Comparison of ENCODE assay signal across 1 cellular context in the genomic region with DNA sequence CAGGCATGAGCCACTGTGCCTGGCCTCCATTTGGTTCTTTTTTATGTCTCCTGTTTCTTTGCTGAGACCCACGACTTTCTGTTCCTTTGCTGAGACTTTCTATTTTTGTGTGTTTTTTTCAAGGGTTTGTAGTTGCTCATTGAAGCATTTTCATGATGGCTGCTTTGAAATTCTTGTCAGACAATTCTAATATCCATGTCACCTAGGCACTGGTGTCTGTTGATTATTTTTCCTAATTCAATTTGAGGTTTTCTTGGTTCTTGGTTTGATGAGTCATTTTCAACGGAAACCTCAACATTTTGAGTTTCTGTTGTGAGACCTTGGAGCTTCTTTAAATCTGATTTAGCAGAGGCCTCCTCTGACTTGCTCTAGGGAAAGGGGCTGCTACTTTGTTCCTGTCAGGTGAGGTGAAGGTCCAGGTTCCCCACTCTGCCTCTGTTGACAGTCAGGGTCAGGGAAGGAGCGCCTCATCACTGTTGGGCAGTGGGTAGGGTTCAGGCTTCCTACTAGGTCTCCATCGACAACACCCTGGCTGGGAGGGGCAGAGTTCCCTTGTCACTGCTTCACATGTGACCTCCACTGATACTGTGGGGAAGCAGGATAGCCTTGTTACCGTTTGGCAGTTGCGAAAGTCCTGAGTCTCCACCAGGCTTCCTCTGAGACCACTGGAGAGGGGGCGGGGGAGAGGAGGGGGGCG.
TF ChIP-seq lines count a peak whose summit lies in the region.

No MANE protein-coding gene starts in this region.

TF ChIP-seq in GM12878, 131 proteins besides CTCF, POLR2A, EP300 and RAD21 (continued from another document and continues in another):
- TF ChIP-seq, protein P1, sequence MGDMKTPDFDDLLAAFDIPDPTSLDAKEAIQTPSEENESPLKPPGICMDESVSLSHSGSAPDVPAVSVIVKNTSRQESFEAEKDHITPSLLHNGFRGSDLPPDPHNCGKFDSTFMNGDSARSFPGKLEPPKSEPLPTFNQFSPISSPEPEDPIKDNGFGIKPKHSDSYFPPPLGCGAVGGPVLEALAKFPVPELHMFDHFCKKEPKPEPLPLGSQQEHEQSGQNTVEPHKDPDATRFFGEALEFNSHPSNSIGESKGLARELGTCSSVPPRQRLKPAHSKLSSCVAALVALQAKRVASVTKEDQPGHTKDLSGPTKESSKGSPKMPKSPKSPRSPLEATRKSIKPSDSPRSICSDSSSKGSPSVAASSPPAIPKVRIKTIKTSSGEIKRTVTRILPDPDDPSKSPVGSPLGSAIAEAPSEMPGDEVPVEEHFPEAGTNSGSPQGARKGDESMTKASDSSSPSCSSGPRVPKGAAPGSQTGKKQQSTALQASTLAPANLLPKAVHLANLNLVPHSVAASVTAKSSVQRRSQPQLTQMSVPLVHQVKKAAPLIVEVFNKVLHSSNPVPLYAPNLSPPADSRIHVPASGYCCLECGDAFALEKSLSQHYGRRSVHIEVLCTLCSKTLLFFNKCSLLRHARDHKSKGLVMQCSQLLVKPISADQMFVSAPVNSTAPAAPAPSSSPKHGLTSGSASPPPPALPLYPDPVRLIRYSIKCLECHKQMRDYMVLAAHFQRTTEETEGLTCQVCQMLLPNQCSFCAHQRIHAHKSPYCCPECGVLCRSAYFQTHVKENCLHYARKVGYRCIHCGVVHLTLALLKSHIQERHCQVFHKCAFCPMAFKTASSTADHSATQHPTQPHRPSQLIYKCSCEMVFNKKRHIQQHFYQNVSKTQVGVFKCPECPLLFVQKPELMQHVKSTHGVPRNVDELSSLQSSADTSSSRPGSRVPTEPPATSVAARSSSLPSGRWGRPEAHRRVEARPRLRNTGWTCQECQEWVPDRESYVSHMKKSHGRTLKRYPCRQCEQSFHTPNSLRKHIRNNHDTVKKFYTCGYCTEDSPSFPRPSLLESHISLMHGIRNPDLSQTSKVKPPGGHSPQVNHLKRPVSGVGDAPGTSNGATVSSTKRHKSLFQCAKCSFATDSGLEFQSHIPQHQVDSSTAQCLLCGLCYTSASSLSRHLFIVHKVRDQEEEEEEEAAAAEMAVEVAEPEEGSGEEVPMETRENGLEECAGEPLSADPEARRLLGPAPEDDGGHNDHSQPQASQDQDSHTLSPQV (IDR thresholded peaks at IDR 0.05), result no peak
- no peak for TF ChIP-seq CEBPB (IDR thresholded peaks at IDR 0.05; ENCODE audit: borderline replicate concordance in 1 of 2, low read depth in 2 of 2, low read length in 2 of 2)
- no peak for TF ChIP-seq SMC3 (IDR thresholded peaks at IDR 0.05; ENCODE audit: borderline replicate concordance, low read length)
- peak; percentile 73 for TF ChIP-seq JUNB (IDR thresholded peaks at IDR 0.05)
- TF ChIP-seq, protein P2, sequence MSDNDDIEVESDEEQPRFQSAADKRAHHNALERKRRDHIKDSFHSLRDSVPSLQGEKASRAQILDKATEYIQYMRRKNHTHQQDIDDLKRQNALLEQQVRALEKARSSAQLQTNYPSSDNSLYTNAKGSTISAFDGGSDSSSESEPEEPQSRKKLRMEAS (IDR thresholded peaks at IDR 0.05; ENCODE audit: low read depth, low read length), result no peak
- no peak for TF ChIP-seq GATAD2B (conservative IDR thresholded peaks at IDR 0.05; ENCODE audit: low read depth)
- peak; percentile 51 for TF ChIP-seq ATF7 (IDR thresholded peaks at IDR 0.05; ENCODE audit: low read depth)
- TF ChIP-seq FOXK2 (IDR thresholded peaks at IDR 0.05), result no peak
- TF ChIP-seq, protein P3, sequence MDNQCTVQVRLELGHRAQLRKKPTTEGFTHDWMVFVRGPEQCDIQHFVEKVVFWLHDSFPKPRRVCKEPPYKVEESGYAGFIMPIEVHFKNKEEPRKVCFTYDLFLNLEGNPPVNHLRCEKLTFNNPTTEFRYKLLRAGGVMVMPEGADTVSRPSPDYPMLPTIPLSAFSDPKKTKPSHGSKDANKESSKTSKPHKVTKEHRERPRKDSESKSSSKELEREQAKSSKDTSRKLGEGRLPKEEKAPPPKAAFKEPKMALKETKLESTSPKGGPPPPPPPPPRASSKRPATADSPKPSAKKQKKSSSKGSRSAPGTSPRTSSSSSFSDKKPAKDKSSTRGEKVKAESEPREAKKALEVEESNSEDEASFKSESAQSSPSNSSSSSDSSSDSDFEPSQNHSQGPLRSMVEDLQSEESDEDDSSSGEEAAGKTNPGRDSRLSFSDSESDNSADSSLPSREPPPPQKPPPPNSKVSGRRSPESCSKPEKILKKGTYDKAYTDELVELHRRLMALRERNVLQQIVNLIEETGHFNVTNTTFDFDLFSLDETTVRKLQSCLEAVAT (IDR thresholded peaks at IDR 0.05), result peak; percentile 97
- no peak for TF ChIP-seq NR2C2 (IDR thresholded peaks at IDR 0.05; ENCODE audit: borderline replicate concordance, control insufficient read depth, insufficient read length, low read depth)
- no peak for TF ChIP-seq CHD1 (IDR thresholded peaks at IDR 0.05; ENCODE audit: low read depth, low read length)
- TF ChIP-seq NFYA (IDR thresholded peaks at IDR 0.05; ENCODE audit: borderline replicate concordance, low read depth, low read length), result no peak
- TF ChIP-seq FOS (IDR thresholded peaks at IDR 0.05; ENCODE audit: borderline replicate concordance, extremely low read depth, insufficient read length), result no peak
- TF ChIP-seq YY1 (IDR thresholded peaks at IDR 0.05; ENCODE audit: low read depth, low read length), result peak; percentile 34; the same call in 1 of the 2 replicates
- no peak for TF ChIP-seq YBX1 (IDR thresholded peaks at IDR 0.05)
- TF ChIP-seq, protein P4, sequence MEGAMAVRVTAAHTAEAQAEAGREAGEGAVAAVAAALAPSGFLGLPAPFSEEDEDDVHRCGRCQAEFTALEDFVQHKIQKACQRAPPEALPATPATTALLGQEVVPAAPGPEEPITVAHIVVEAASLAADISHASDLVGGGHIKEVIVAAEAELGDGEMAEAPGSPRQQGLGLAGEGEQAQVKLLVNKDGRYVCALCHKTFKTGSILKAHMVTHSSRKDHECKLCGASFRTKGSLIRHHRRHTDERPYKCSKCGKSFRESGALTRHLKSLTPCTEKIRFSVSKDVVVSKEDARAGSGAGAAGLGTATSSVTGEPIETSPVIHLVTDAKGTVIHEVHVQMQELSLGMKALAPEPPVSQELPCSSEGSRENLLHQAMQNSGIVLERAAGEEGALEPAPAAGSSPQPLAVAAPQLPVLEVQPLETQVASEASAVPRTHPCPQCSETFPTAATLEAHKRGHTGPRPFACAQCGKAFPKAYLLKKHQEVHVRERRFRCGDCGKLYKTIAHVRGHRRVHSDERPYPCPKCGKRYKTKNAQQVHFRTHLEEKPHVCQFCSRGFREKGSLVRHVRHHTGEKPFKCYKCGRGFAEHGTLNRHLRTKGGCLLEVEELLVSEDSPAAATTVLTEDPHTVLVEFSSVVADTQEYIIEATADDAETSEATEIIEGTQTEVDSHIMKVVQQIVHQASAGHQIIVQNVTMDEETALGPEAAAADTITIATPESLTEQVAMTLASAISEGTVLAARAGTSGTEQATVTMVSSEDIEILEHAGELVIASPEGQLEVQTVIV (IDR thresholded peaks at IDR 0.05; ENCODE audit: borderline replicate concordance, partially characterized antibody), result no peak
- TF ChIP-seq, protein P5, sequence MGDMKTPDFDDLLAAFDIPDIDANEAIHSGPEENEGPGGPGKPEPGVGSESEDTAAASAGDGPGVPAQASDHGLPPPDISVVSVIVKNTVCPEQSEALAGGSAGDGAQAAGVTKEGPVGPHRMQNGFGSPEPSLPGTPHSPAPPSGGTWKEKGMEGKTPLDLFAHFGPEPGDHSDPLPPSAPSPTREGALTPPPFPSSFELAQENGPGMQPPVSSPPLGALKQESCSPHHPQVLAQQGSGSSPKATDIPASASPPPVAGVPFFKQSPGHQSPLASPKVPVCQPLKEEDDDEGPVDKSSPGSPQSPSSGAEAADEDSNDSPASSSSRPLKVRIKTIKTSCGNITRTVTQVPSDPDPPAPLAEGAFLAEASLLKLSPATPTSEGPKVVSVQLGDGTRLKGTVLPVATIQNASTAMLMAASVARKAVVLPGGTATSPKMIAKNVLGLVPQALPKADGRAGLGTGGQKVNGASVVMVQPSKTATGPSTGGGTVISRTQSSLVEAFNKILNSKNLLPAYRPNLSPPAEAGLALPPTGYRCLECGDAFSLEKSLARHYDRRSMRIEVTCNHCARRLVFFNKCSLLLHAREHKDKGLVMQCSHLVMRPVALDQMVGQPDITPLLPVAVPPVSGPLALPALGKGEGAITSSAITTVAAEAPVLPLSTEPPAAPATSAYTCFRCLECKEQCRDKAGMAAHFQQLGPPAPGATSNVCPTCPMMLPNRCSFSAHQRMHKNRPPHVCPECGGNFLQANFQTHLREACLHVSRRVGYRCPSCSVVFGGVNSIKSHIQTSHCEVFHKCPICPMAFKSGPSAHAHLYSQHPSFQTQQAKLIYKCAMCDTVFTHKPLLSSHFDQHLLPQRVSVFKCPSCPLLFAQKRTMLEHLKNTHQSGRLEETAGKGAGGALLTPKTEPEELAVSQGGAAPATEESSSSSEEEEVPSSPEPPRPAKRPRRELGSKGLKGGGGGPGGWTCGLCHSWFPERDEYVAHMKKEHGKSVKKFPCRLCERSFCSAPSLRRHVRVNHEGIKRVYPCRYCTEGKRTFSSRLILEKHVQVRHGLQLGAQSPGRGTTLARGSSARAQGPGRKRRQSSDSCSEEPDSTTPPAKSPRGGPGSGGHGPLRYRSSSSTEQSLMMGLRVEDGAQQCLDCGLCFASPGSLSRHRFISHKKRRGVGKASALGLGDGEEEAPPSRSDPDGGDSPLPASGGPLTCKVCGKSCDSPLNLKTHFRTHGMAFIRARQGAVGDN (IDR thresholded peaks at IDR 0.05), result no peak
- TF ChIP-seq, protein P6, sequence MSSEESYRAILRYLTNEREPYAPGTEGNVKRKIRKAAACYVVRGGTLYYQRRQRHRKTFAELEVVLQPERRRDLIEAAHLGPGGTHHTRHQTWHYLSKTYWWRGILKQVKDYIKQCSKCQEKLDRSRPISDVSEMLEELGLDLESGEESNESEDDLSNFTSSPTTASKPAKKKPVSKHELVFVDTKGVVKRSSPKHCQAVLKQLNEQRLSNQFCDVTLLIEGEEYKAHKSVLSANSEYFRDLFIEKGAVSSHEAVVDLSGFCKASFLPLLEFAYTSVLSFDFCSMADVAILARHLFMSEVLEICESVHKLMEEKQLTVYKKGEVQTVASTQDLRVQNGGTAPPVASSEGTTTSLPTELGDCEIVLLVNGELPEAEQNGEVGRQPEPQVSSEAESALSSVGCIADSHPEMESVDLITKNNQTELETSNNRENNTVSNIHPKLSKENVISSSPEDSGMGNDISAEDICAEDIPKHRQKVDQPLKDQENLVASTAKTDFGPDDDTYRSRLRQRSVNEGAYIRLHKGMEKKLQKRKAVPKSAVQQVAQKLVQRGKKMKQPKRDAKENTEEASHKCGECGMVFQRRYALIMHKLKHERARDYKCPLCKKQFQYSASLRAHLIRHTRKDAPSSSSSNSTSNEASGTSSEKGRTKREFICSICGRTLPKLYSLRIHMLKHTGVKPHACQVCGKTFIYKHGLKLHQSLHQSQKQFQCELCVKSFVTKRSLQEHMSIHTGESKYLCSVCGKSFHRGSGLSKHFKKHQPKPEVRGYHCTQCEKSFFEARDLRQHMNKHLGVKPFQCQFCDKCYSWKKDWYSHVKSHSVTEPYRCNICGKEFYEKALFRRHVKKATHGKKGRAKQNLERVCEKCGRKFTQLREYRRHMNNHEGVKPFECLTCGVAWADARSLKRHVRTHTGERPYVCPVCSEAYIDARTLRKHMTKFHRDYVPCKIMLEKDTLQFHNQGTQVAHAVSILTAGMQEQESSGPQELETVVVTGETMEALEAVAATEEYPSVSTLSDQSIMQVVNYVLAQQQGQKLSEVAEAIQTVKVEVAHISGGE (CRISPR knock-in tag; IDR thresholded peaks at IDR 0.05), result no peak
- no peak for TF ChIP-seq KDM1A (IDR thresholded peaks at IDR 0.05; ENCODE audit: borderline replicate concordance)
- TF ChIP-seq POLR2AphosphoS5 (IDR thresholded peaks at IDR 0.05; ENCODE audit: low read length), result no peak
- TF ChIP-seq, protein P7, sequence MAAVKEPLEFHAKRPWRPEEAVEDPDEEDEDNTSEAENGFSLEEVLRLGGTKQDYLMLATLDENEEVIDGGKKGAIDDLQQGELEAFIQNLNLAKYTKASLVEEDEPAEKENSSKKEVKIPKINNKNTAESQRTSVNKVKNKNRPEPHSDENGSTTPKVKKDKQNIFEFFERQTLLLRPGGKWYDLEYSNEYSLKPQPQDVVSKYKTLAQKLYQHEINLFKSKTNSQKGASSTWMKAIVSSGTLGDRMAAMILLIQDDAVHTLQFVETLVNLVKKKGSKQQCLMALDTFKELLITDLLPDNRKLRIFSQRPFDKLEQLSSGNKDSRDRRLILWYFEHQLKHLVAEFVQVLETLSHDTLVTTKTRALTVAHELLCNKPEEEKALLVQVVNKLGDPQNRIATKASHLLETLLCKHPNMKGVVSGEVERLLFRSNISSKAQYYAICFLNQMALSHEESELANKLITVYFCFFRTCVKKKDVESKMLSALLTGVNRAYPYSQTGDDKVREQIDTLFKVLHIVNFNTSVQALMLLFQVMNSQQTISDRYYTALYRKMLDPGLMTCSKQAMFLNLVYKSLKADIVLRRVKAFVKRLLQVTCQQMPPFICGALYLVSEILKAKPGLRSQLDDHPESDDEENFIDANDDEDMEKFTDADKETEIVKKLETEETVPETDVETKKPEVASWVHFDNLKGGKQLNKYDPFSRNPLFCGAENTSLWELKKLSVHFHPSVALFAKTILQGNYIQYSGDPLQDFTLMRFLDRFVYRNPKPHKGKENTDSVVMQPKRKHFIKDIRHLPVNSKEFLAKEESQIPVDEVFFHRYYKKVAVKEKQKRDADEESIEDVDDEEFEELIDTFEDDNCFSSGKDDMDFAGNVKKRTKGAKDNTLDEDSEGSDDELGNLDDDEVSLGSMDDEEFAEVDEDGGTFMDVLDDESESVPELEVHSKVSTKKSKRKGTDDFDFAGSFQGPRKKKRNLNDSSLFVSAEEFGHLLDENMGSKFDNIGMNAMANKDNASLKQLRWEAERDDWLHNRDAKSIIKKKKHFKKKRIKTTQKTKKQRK (IDR thresholded peaks at IDR 0.05; ENCODE audit: low read depth, low read length), result no peak
- TF ChIP-seq, protein P8, sequence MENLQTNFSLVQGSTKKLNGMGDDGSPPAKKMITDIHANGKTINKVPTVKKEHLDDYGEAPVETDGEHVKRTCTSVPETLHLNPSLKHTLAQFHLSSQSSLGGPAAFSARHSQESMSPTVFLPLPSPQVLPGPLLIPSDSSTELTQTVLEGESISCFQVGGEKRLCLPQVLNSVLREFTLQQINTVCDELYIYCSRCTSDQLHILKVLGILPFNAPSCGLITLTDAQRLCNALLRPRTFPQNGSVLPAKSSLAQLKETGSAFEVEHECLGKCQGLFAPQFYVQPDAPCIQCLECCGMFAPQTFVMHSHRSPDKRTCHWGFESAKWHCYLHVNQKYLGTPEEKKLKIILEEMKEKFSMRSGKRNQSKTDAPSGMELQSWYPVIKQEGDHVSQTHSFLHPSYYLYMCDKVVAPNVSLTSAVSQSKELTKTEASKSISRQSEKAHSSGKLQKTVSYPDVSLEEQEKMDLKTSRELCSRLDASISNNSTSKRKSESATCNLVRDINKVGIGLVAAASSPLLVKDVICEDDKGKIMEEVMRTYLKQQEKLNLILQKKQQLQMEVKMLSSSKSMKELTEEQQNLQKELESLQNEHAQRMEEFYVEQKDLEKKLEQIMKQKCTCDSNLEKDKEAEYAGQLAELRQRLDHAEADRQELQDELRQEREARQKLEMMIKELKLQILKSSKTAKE (IDR thresholded peaks at IDR 0.05; ENCODE audit: low read depth, poor library complexity, severe bottlenecking), result no peak
- TF ChIP-seq RUNX3 (IDR thresholded peaks at IDR 0.05; ENCODE audit: low read length), result peak; percentile 96
- no peak for TF ChIP-seq STAT3 (IDR thresholded peaks at IDR 0.05; ENCODE audit: low read depth, low read length)
- no peak for TF ChIP-seq POLR2AphosphoS2 (IDR thresholded peaks at IDR 0.05; ENCODE audit: low read depth, low read length)
- no peak for TF ChIP-seq NRF1 (conservative IDR thresholded peaks at IDR 0.05; ENCODE audit: low read depth, low read length)
- no peak for TF ChIP-seq ZZZ3 (IDR thresholded peaks at IDR 0.05; ENCODE audit: control insufficient read depth, insufficient read length, low read depth)
